ENCODE assay signal across 23 cellular contexts in the genomic region with DNA sequence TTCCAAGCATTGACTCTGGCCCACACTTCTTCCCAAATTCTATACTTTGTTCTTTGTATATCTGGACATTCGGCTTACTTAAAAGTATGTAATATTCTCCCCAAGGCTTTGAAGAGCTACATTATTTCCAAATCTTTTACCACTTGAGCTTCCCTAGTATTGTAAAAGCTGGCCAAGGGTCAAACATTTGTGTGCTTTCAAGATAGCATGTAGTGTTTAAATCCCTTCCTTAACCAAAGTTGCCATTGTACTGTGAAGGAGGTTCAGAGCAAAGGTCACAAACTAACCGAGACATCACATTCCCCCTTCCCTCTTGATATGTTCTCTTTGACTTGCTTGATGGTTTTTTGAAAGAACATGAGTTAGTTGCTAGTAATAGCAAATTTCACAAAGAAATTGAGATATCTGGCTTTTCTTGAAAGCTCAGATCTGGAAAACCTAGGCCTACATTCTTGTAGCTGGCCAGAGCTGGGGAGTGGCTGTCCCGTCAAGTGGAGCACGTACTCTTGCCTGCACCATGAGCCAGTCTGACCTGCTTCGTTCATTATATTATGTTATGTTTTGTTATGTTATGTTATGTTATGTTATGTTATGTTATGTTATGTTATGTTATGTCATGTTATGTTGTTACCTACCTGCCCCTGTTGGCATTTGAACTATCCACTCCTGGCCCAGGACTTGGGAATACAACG.
"Had no signal": no experiment of that assay in that cellular context is flagged by ENCODE, and none has a peak within 500 bp of the region (broad histone marks: within the 10 kb centered on the region; RNA-seq: fewer than 3 reads in every experiment).

No MANE protein-coding gene starts in this region.

- DNase-seq: activated B cell treated with CpG ODN at 0.5 μM for 24 hours; activated CD4-positive, alpha-beta T cell treated with anti-CD3 and anti-CD28 coated beads for 36 hours; activated CD4-positive, alpha-beta T cell treated with anti-CD3 and anti-CD28 coated beads, Interleukin-2, amount 50 U/mL, for 4 hours; activated CD8-positive, alpha-beta memory T cell treated with anti-CD3 and anti-CD28 coated beads for 24 hours; activated CD8-positive, alpha-beta memory T cell treated with anti-CD3 and anti-CD28 coated beads, Interleukin-2, amount 50 U/mL, for 4 hours; activated naive CD4-positive, alpha-beta T cell treated with Interleukin-2 at 50 U/mL for 16 hours; activated naive CD8-positive, alpha-beta T cell treated with anti-CD3 and anti-CD28 coated beads, Interleukin-2, amount 10 ng/mL, durations not matched to agents 7 days and 5 days; activated T-cell treated with anti-CD3 and anti-CD28 coated beads, Interleukin-2, amount 50 U/mL, for 24 hours; amniotic stem cell; cerebellar nuclear complex; cortex of kidney; heart left ventricle; naive thymus-derived CD8-positive, alpha-beta T cell; ovary; right cardiac atrium; stimulated activated CD4-positive, alpha-beta T cell treated with anti-CD3 and anti-CD28 coated beads, Interleukin-1b, Interleukin-23, amount 100 ng/mL, for 48 hours; T-helper 17 cell; uterus had no signal

- H3K27ac Mint-ChIP-seq: activated B cell treated with CpG ODN at 0.5 μM for 24 hours; activated CD4-positive, alpha-beta T cell treated with anti-CD3 and anti-CD28 coated beads for 36 hours; activated naive CD8-positive, alpha-beta T cell treated with anti-CD3 and anti-CD28 coated beads, Interleukin-2, amount 10 ng/mL, durations not matched to agents 7 days and 5 days; activated T-cell treated with anti-CD3 and anti-CD28 coated beads, Interleukin-2, amount 50 U/mL, for 24 hours; activated T-helper 2 cell treated with anti-CD3 and anti-CD28 coated beads, Interferon-gamma antibody, Interleukin-2, Interleukin-4, amounts not matched to agents 10 μg/mL and 5 μg/mL and 100 μg/mL, durations not matched to agents 14 hours and 24 hours and 36 hours; naive thymus-derived CD8-positive, alpha-beta T cell; stimulated activated naive CD8-positive, alpha-beta T cell treated with anti-CD3 and anti-CD28 coated beads, Interleukin-15, Interleukin-2, amounts not matched to agents 100 ng/mL and 50 ng/mL, for 24 hours; T-helper 17 cell had no signal

- H3K4me1 Mint-ChIP-seq: activated CD4-positive, alpha-beta T cell treated with anti-CD3 and anti-CD28 coated beads for 36 hours; T-helper 17 cell had no signal

- H3K27ac ChIP-seq: epithelial cell of prostate, heart left ventricle, ovary, tibial nerve, uterus had no signal

- H3K27me3 Mint-ChIP-seq: activated B cell treated with CpG ODN at 0.5 μM for 24 hours; activated CD4-positive, alpha-beta T cell treated with anti-CD3 and anti-CD28 coated beads for 36 hours; activated naive CD8-positive, alpha-beta T cell treated with anti-CD3 and anti-CD28 coated beads, Interleukin-2, amount 10 ng/mL, durations not matched to agents 7 days and 5 days; activated T-cell treated with anti-CD3 and anti-CD28 coated beads, Interleukin-2, amount 50 U/mL, for 24 hours; naive thymus-derived CD8-positive, alpha-beta T cell; stimulated activated naive CD8-positive, alpha-beta T cell treated with anti-CD3 and anti-CD28 coated beads, Interleukin-15, Interleukin-2, amounts not matched to agents 100 ng/mL and 50 ng/mL, for 24 hours; T-helper 17 cell had no signal

- H3K27me3 ChIP-seq: heart left ventricle, ovary, tibial nerve, uterus had no signal

- H3K4me3 Mint-ChIP-seq: activated B cell treated with CpG ODN at 0.5 μM for 24 hours; activated CD4-positive, alpha-beta T cell treated with anti-CD3 and anti-CD28 coated beads for 36 hours; activated naive CD8-positive, alpha-beta T cell treated with anti-CD3 and anti-CD28 coated beads, Interleukin-2, amount 10 ng/mL, durations not matched to agents 7 days and 5 days; activated T-cell treated with anti-CD3 and anti-CD28 coated beads, Interleukin-2, amount 50 U/mL, for 24 hours; naive thymus-derived CD8-positive, alpha-beta T cell; stimulated activated naive CD8-positive, alpha-beta T cell treated with anti-CD3 and anti-CD28 coated beads, Interleukin-15, Interleukin-2, amounts not matched to agents 100 ng/mL and 50 ng/mL, for 24 hours; T-helper 17 cell had no signal

- ATAC-seq: activated CD4-positive, alpha-beta T cell treated with anti-CD3 and anti-CD28 coated beads for 36 hours; heart left ventricle; naive thymus-derived CD8-positive, alpha-beta T cell; right cardiac atrium; T-helper 17 cell had no signal

- H3K4me3 ChIP-seq: heart left ventricle, lung, ovary, tibial nerve, uterus had no signal

- H3K4me1 ChIP-seq: tibial nerve, uterus had no signal

- H3K36me3 ChIP-seq: heart left ventricle, ovary, tibial nerve, uterus had no signal

- H3K9me3 Mint-ChIP-seq: activated B cell treated with CpG ODN at 0.5 μM for 24 hours; activated naive CD8-positive, alpha-beta T cell treated with anti-CD3 and anti-CD28 coated beads, Interleukin-2, amount 10 ng/mL, durations not matched to agents 7 days and 5 days; activated T-cell treated with anti-CD3 and anti-CD28 coated beads, Interleukin-2, amount 50 U/mL, for 24 hours; activated T-helper 2 cell treated with anti-CD3 and anti-CD28 coated beads, Interferon-gamma antibody, Interleukin-2, Interleukin-4, amounts not matched to agents 10 μg/mL and 5 μg/mL and 100 μg/mL, durations not matched to agents 14 hours and 24 hours and 36 hours; stimulated activated naive CD8-positive, alpha-beta T cell treated with anti-CD3 and anti-CD28 coated beads, Interleukin-15, Interleukin-2, amounts not matched to agents 100 ng/mL and 50 ng/mL, for 24 hours had no signal

- H3K9me3 ChIP-seq: heart left ventricle, ovary, tibial nerve, uterus had no signal
